In genomic region chr19:55407625-55408319, GRCh38 we compare ENCODE assay signal across 1 cellular context.
A peak's percentile ranks its signal among the peaks of the same experiment; 100 is the strongest.
TF ChIP-seq lines count a peak whose summit lies in the region.

TSS of gene UBE2S (minus strand) at chr19:55407788. CDS start at chr19:55407589, 199 bp downstream.

TF ChIP-seq in H1, 55 proteins besides CTCF, POLR2A, EP300 and RAD21:
- TF ChIP-seq SP2 (IDR thresholded peaks at IDR 0.05; ENCODE audit: low read length) (peak; percentile 27; the same call in 1 of the 2 replicates), TAF1 (IDR thresholded peaks at IDR 0.05; ENCODE audit: low read depth, low read length) (peak; percentile 99), CHD2 (IDR thresholded peaks at IDR 0.05; ENCODE audit: low read length) (peak; percentile 76), EZH2 (IDR thresholded peaks at IDR 0.05; ENCODE audit: low read depth, low read length, severe bottlenecking) (no peak), BACH1 (IDR thresholded peaks at IDR 0.05; ENCODE audit: low read length) (0 out of 2 replicates have a peak, but pooled peaks have one; percentile 30), RFX5 (IDR thresholded peaks at IDR 0.05; ENCODE audit: borderline replicate concordance, low read depth, low read length) (no peak), JUN (IDR thresholded peaks at IDR 0.05; ENCODE audit: low read depth, low read length) (no peak; the same call in 1 of the 2 replicates), SIN3A (conservative IDR thresholded peaks at IDR 0.05 in 1 of 2, IDR thresholded peaks at IDR 0.05 in 1 of 2; ENCODE audit: low read depth in 1 of 2, low read length in 2 of 2) (peak in 1 of 2 experiments; percentile 41; a peak in 1 of 4 replicates), CBX8 (IDR thresholded peaks at IDR 0.05; ENCODE audit: borderline replicate concordance, low read depth, low read length) (no peak), PHF8 (conservative IDR thresholded peaks at IDR 0.05; ENCODE audit: low read depth, low read length) (peak; percentile 86), RXRA (IDR thresholded peaks at IDR 0.05; ENCODE audit: insufficient read depth, low read depth, low read length) (no peak), E2F6 (IDR thresholded peaks at IDR 0.05) (peak; percentile 92), ATF3 (IDR thresholded peaks at IDR 0.05; ENCODE audit: insufficient read depth, low read depth, low read length) (no peak), HDAC6 (IDR thresholded peaks at IDR 0.05; ENCODE audit: low read depth, low read length) (no peak), SRF (IDR thresholded peaks at IDR 0.05; ENCODE audit: low read depth, low read length) (0 out of 2 replicates have a peak, but pooled peaks have one; percentile 6), RNF2 (IDR thresholded peaks at IDR 0.05; ENCODE audit: borderline replicate concordance, low read depth, low read length, missing control alignments, poor library complexity, severe bottlenecking) (peak; percentile 57), TEAD4 (IDR thresholded peaks at IDR 0.05; ENCODE audit: low read depth, low read length) (no peak), TBP (IDR thresholded peaks at IDR 0.05; ENCODE audit: low read depth, low read length) (peak; percentile 97), CREB1 (IDR thresholded peaks at IDR 0.05) (peak; percentile 92), TCF12 (IDR thresholded peaks at IDR 0.05; ENCODE audit: low read depth, low read length) (0 out of 2 replicates have a peak, but pooled peaks have one; percentile 6), SIRT6 (IDR thresholded peaks at IDR 0.05; ENCODE audit: low read length) (no peak), TAF7 (optimal IDR thresholded peaks at IDR 0.05; ENCODE audit: borderline replicate concordance, low read depth, low read length) (peak; percentile 97), GTF2F1 (IDR thresholded peaks at IDR 0.05; ENCODE audit: borderline replicate concordance, low read depth, low read length) (peak; percentile 99), EGR1 (IDR thresholded peaks at IDR 0.05; ENCODE audit: borderline replicate concordance, low read depth, low read length) (0 out of 2 replicates have a peak, but pooled peaks have one; percentile 28), KDM1A (IDR thresholded peaks at IDR 0.05; ENCODE audit: borderline replicate concordance, low read length) (peak; percentile 52; the same call in 1 of the 2 replicates), RBBP5 (IDR thresholded peaks at IDR 0.05; ENCODE audit: borderline replicate concordance, low read depth, low read length) (no peak), BRCA1 (IDR thresholded peaks at IDR 0.05; ENCODE audit: low read depth, low read length) (no peak), HDAC2 (IDR thresholded peaks at IDR 0.05; ENCODE audit: borderline replicate concordance in 1 of 2, low read depth in 2 of 2, low read length in 2 of 2) (0 out of 4 replicates have a peak, but pooled peaks of 1 of the 2 experiments have one; percentile 32), JUND (IDR thresholded peaks at IDR 0.05; ENCODE audit: low read length) (peak; percentile 24; the same call in 1 of the 2 replicates), CEBPB (IDR thresholded peaks at IDR 0.05; ENCODE audit: low read depth, low read length) (no peak), BCL11A (IDR thresholded peaks at IDR 0.05; ENCODE audit: low read depth in 2 of 2, low read length in 2 of 2) (no peak), POLR2AphosphoS5 (IDR thresholded peaks at IDR 0.05; ENCODE audit: low read depth, low read length) (peak; percentile 98), SP4 (IDR thresholded peaks at IDR 0.05; ENCODE audit: low read length) (peak; percentile 60; the same call in 1 of the 2 replicates), NRF1 (IDR thresholded peaks at IDR 0.05; ENCODE audit: low read depth, low read length) (0 out of 2 replicates have a peak, but pooled peaks have one; percentile 31), USF2 (IDR thresholded peaks at IDR 0.05; ENCODE audit: low read length) (peak; percentile 91), KDM5A (IDR thresholded peaks at IDR 0.05; ENCODE audit: low read length) (no peak), SP1 (IDR thresholded peaks at IDR 0.05; ENCODE audit: low read depth, low read length) (peak; percentile 92), SUZ12 (IDR thresholded peaks at IDR 0.05; ENCODE audit: low read length) (no peak), MAX (IDR thresholded peaks at IDR 0.05) (peak; percentile 93), NANOG (IDR thresholded peaks at IDR 0.05; ENCODE audit: insufficient read depth, low read depth, low read length, poor library complexity, severe bottlenecking) (peak; percentile 19)
